19 cellular contexts compared by ENCODE assay signal in genomic region chr12:32148372-32148771, GRCh38.
"Had no signal": no experiment of that assay in that cellular context is flagged by ENCODE, and none has a peak within 500 bp of the region (broad histone marks: within the 10 kb centered on the region; RNA-seq: fewer than 3 reads in every experiment).

No MANE protein-coding gene starts in this region.

- H3K27ac ChIP-seq: right lobe of liver, spleen, transverse colon had no signal

- H3K36me3 ChIP-seq: right lobe of liver, spleen, transverse colon had no signal

- H3K9me3 ChIP-seq: mucosa of descending colon, right lobe of liver, transverse colon had no signal

- DNase-seq: activated CD4-positive, alpha-beta T cell treated with anti-CD3 and anti-CD28 coated beads, Interleukin-2, amount 10 ng/mL, durations not matched to agents 7 days and 5 days; activated CD4-positive, CD25-positive, alpha-beta regulatory T cell; activated CD8-positive, alpha-beta memory T cell treated with anti-CD3 and anti-CD28 coated beads for 24 hours; activated T-cell treated with anti-CD3 and anti-CD28 coated beads for 4 hours; amniotic stem cell; hippocampal formation; left cardiac atrium; mucosa of descending colon; naive thymus-derived CD8-positive, alpha-beta T cell; nucleus accumbens; right lobe of liver; spleen; stimulated activated CD4-positive, alpha-beta T cell treated with anti-CD3 and anti-CD28 coated beads, Interleukin-1b, Interleukin-23, amount 100 ng/mL, for 48 hours; T-helper 2 cell; transverse colon had no signal

- H3K9me3 Mint-ChIP-seq: activated naive CD4-positive, alpha-beta T cell treated with anti-CD3 and anti-CD28 coated beads, Interleukin-2, amount 50 U/mL, for 24 hours; stimulated activated memory B cell treated with anti-CD40 and anti-IgM and Interleukin-4, amounts not matched to agents 10 μg/mL and 1 μg/mL and 100 μg/mL, for 72 hours had no signal

- H3K27ac Mint-ChIP-seq: activated CD4-positive, alpha-beta T cell treated with anti-CD3 and anti-CD28 coated beads, Interleukin-2, amount 10 ng/mL, durations not matched to agents 7 days and 5 days; activated naive CD4-positive, alpha-beta T cell treated with anti-CD3 and anti-CD28 coated beads, Interleukin-2, amount 50 U/mL, for 24 hours; naive thymus-derived CD8-positive, alpha-beta T cell; progenitor cell of endocrine pancreas; stimulated activated memory B cell treated with anti-CD40 and anti-IgM and Interleukin-4, amounts not matched to agents 10 μg/mL and 1 μg/mL and 100 μg/mL, for 72 hours had no signal

- H3K27me3 Mint-ChIP-seq: activated CD4-positive, alpha-beta T cell treated with anti-CD3 and anti-CD28 coated beads, Interleukin-2, amount 10 ng/mL, durations not matched to agents 7 days and 5 days; activated naive CD4-positive, alpha-beta T cell treated with anti-CD3 and anti-CD28 coated beads, Interleukin-2, amount 50 U/mL, for 24 hours; naive thymus-derived CD8-positive, alpha-beta T cell; progenitor cell of endocrine pancreas; stimulated activated memory B cell treated with anti-CD40 and anti-IgM and Interleukin-4, amounts not matched to agents 10 μg/mL and 1 μg/mL and 100 μg/mL, for 72 hours had no signal

- H3K27me3 ChIP-seq: right lobe of liver, spleen, transverse colon had no signal

- H3K4me3 Mint-ChIP-seq: activated CD4-positive, alpha-beta T cell treated with anti-CD3 and anti-CD28 coated beads, Interleukin-2, amount 10 ng/mL, durations not matched to agents 7 days and 5 days; activated naive CD4-positive, alpha-beta T cell treated with anti-CD3 and anti-CD28 coated beads, Interleukin-2, amount 50 U/mL, for 24 hours; naive thymus-derived CD8-positive, alpha-beta T cell; stimulated activated memory B cell treated with anti-CD40 and anti-IgM and Interleukin-4, amounts not matched to agents 10 μg/mL and 1 μg/mL and 100 μg/mL, for 72 hours had no signal

- ATAC-seq: left cardiac atrium; mucosa of descending colon; naive thymus-derived CD8-positive, alpha-beta T cell; right lobe of liver; stimulated activated memory B cell treated with anti-CD40 and anti-IgM and Interleukin-4, amounts not matched to agents 10 μg/mL and 1 μg/mL and 100 μg/mL, for 72 hours had no signal

- H3K4me1 Mint-ChIP-seq: activated CD4-positive, alpha-beta T cell treated with anti-CD3 and anti-CD28 coated beads, Interleukin-2, amount 10 ng/mL, durations not matched to agents 7 days and 5 days; stimulated activated memory B cell treated with anti-CD40 and anti-IgM and Interleukin-4, amounts not matched to agents 10 μg/mL and 1 μg/mL and 100 μg/mL, for 72 hours had no signal

- H3K4me1 ChIP-seq: right lobe of liver, transverse colon had no signal

- H3K4me3 ChIP-seq: lung, mucosa of descending colon, right lobe of liver, spleen, transverse colon had no signal
